ENCODE assay signal across 8 cellular contexts in genomic region chrX:100413231-100413630, GRCh38. TPM values are rescaled to one million over a fixed set of nuclear protein-coding genes. Genes with fewer than 3 reads are reported as not detected.
DNase-seq lines count a peak whose midpoint lies in the region; ATAC-seq and TF ChIP-seq lines count a peak whose summit lies in the region.

No MANE protein-coding gene starts in this region.

- DNase-seq in NK-92 treated with Interleukin-12 subunit alpha and Interleukin-12 subunit beta, amount 100 ng/mL, for 24 hours (lab: John Stamatoyannopoulos, UW): peak; percentile 2
- DNase-seq in NK-92 (lab: John Stamatoyannopoulos, UW; ENCODE audit: unreplicated experiment): no peak
- DNase-seq in KBM-7: peak; percentile 74
- peak; percentile 30 for DNase-seq in RWPE1 (ENCODE audit: low spot score)
- peak; percentile 64 for DNase-seq in epithelial cell of esophagus (ENCODE audit: low read depth)
- no peak for DNase-seq in natural killer cell treated with Interleukin-12 subunit alpha and Interleukin-12 subunit beta and Interleukin-15 and Interleukin-18, amount 100 ng/mL, for 72 hours (ENCODE audit: low spot score)

- H3K36me3 ChIP-seq in neural cell (ENCODE audit: insufficient read depth, low read length): no peaks in the 10 kb centered on the region

- H3K27me3 Mint-ChIP-seq in natural killer cell treated with Interleukin-12 subunit alpha and Interleukin-12 subunit beta and Interleukin-15 and Interleukin-18, amount 100 ng/mL, for 72 hours: peaks cover 27 to 44% of the 10 kb centered on the region in 2 donors

- no peaks in the 10 kb centered on the region for H3K9me3 Mint-ChIP-seq in natural killer cell treated with Interleukin-12 subunit alpha and Interleukin-12 subunit beta and Interleukin-15 and Interleukin-18, amount 100 ng/mL, for 72 hours

- no peaks in the 10 kb centered on the region for H3K36me3 Mint-ChIP-seq in natural killer cell treated with Interleukin-12 subunit alpha and Interleukin-12 subunit beta and Interleukin-15 and Interleukin-18, amount 100 ng/mL, for 72 hours

- H3K4me1 Mint-ChIP-seq in natural killer cell treated with Interleukin-12 subunit alpha and Interleukin-12 subunit beta and Interleukin-15 and Interleukin-18, amount 100 ng/mL, for 72 hours (ENCODE audit: low read depth in 2 of 2): no peaks in the 10 kb centered on the region

- H3K4me3 ChIP-seq in epithelial cell of esophagus (ENCODE audit: low read length) (no peak overlapping the region), neural cell (ENCODE audit: low read length) (no peak overlapping the region)

- POLR2A ChIA-PET in RWPE1 (lab: Yijun Ruan, JAX; ENCODE audit: low non-redundant PET): no interaction called here

- in situ Hi-C loops in KBM-7 (cut with MboI; ENCODE audit: low pct_unique_long_range_greater_than_20kb, low sequenced_read_pairs): no loop called here

- H3K4me3 Mint-ChIP-seq in natural killer cell treated with Interleukin-12 subunit alpha and Interleukin-12 subunit beta and Interleukin-15 and Interleukin-18, amount 100 ng/mL, for 72 hours: no peak overlapping the region

- CTCF ChIA-PET in RWPE1 (lab: Yijun Ruan, JAX): interaction anchor here (0.5 to 1.1 kb wide), 8 partner anchors 11 to 327 kb away, joined by 3 to 5 read pairs (median 3); no protein-coding TSS in a partner anchor

- no peak overlapping the region for H3K27ac Mint-ChIP-seq in natural killer cell treated with Interleukin-12 subunit alpha and Interleukin-12 subunit beta and Interleukin-15 and Interleukin-18, amount 100 ng/mL, for 72 hours

- H3K9ac ChIP-seq in neural cell (ENCODE audit: low read length): no peak overlapping the region

- H3K79me2 ChIP-seq in neural cell (replicated peaks; ENCODE audit: insufficient read depth, low read length): no peaks in the 10 kb centered on the region

- no peak; the same call in 1 of the 2 replicates for TF ChIP-seq CTCF in RWPE1 (conservative IDR thresholded peaks at IDR 0.05; ENCODE audit: low read depth)
- TF ChIP-seq CTCF in epithelial cell of esophagus (IDR thresholded peaks at IDR 0.05; ENCODE audit: insufficient read depth, low read depth, low read length, missing control alignments): peak; percentile 38
- peak; percentile 73 for TF ChIP-seq CTCF in neural cell (IDR thresholded peaks at IDR 0.05; ENCODE audit: poor library complexity, severe bottlenecking)

- no peaks in the 10 kb centered on the region for H4K20me1 ChIP-seq in neural cell (ENCODE audit: insufficient read depth)

- H3K9me2 ChIP-seq in neural cell (ENCODE audit: insufficient read depth, low read length): no peaks in the 10 kb centered on the region

- no peak for TF ChIP-seq EP300 in neural cell (conservative IDR thresholded peaks at IDR 0.05; ENCODE audit: poor library complexity, severe bottlenecking)

- H3F3A ChIP-seq in neural cell (ENCODE audit: insufficient read depth, low read length, poor library complexity, severe bottlenecking): no peaks in the 10 kb centered on the region

- peaks cover 12% of the 10 kb centered on the region for H3K27me3 ChIP-seq in neural cell (ENCODE audit: insufficient read depth, low read depth, low read length)

- H3K4me2 ChIP-seq in neural cell (ENCODE audit: low read length): no peak overlapping the region

- no peak overlapping the region for H3K27ac ChIP-seq in RWPE1
- no peak overlapping the region for H3K27ac ChIP-seq in neural cell (ENCODE audit: low read length)

- ATAC-seq in GM21390 (IDR thresholded peaks at IDR 0.05; ENCODE audit: unreplicated experiment): peak; percentile 76
- no peak for ATAC-seq in natural killer cell treated with Interleukin-12 subunit alpha and Interleukin-12 subunit beta and Interleukin-15 and Interleukin-18, amount 100 ng/mL, for 72 hours

- TF ChIP-seq RAD21 in neural cell (conservative IDR thresholded peaks at IDR 0.05): peak; percentile 81

- no peaks in the 10 kb centered on the region for H3K9me3 ChIP-seq in neural cell (ENCODE audit: low read length)

- H2AFZ ChIP-seq in neural cell (ENCODE audit: low read depth, low read length): no peak overlapping the region

TF ChIP-seq in neural cell, 6 proteins besides CTCF, POLR2A, EP300 and RAD21:
- TF ChIP-seq SMC3 (conservative IDR thresholded peaks at IDR 0.05; ENCODE audit: poor library complexity) (peak; percentile 68), POLR2AphosphoS5 (IDR thresholded peaks at IDR 0.05) (no peak)

RNA-seq across cellular contexts. Expression of gene PCDH19, which starts 3.2 kb away (rescaled TPM):
- 8.2 and 8.4 TPM in 2 replicates for polyA plus RNA-seq in neural cell
- 16.6 and 23.0 TPM in 2 replicates for polyA minus RNA-seq in neural cell
- not detected for total RNA-seq in natural killer cell treated with Interleukin-12 subunit alpha and Interleukin-12 subunit beta and Interleukin-15 and Interleukin-18, amount 100 ng/mL, for 72 hours

Comparison
In these comparisons a context has a peak if more than half of its experiments do, and no peak if none do; other contexts are left out.
1. DNase-seq: peak in NK-92 treated with Interleukin-12 subunit alpha and Interleukin-12 subunit beta, amount 100 ng/mL, for 24 hours (single experiment), KBM-7 (single experiment), RWPE1 (single experiment) and epithelial cell of esophagus (single experiment); none in NK-92 (single experiment) and natural killer cell treated with Interleukin-12 subunit alpha and Interleukin-12 subunit beta and Interleukin-15 and Interleukin-18, amount 100 ng/mL, for 72 hours (single experiment).